ENCODE assay signal across 15 cellular contexts in the genomic region with DNA sequence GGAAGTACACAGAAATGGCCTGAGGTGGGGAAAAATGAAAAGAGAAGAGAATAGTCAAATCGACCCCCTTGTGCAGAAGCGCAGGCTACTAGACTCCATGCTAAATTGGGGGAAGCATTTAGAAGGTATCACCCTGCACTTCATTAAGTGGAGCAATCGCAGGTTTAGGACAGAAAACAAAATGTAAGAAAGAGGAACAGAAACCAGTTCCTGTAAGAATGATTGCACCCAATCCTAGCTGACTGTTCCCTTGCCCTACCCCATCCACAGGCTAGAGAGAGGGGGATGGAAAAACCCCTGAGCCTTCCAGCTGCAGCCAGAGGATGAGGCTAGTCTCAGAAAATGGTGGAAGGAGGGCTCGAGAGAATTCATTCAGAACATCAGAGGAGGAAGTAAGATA. TPM values are rescaled to one million over a fixed set of nuclear protein-coding genes. Genes with fewer than 3 reads are reported as not detected.
DNase-seq lines count a peak whose midpoint lies in the region; ATAC-seq, FAIRE-seq and TF ChIP-seq lines count a peak whose summit lies in the region.
"Had no signal": no experiment of that assay in that cellular context is flagged by ENCODE, and none has a peak within 500 bp of the region (broad histone marks: within the 10 kb centered on the region; RNA-seq: fewer than 3 reads in every experiment).

No MANE protein-coding gene starts in this region.

- ATAC-seq in GM21367 (IDR thresholded peaks at IDR 0.05; ENCODE audit: unreplicated experiment) (peak; percentile 82), HG03039 (IDR thresholded peaks at IDR 0.05; ENCODE audit: unreplicated experiment) (peak; percentile 58), pancreas (no peak)
- ATAC-seq in activated CD8-positive, alpha-beta T cell treated with anti-CD3 and anti-CD28 coated beads for 36 hours, result no peak
- ATAC-seq: naive thymus-derived CD8-positive, alpha-beta T cell had no signal

- H3K36me3 ChIP-seq in pancreas, result no peaks in the 10 kb centered on the region
- H3K36me3 ChIP-seq: spleen had no signal

- H3K27ac ChIP-seq in pancreas (no peak overlapping the region), caudate nucleus (ENCODE audit: low read depth, low read length) (no peak overlapping the region)
- H3K27ac ChIP-seq: epithelial cell of prostate, spleen had no signal

- DNase-seq in GM12865 (ENCODE audit: low read depth) (peak; percentile 35), NB4 (ENCODE audit: low read depth) (peak; percentile 6), pancreas (no peak), NCI-H2081 (lab: John Stamatoyannopoulos, UW) (no peak), caudate nucleus (lab: John Stamatoyannopoulos, UW) (no peak)
- no peak for DNase-seq in activated CD8-positive, alpha-beta T cell treated with anti-CD3 and anti-CD28 coated beads for 36 hours
- DNase-seq: GF-D8; naive thymus-derived CD8-positive, alpha-beta T cell; NCI-H69; spleen had no signal

- H3K4me3 ChIP-seq in GM12865 (ENCODE audit: low read depth, low read length) (no peak overlapping the region), NB4 (ENCODE audit: low read depth, low read length) (no peak overlapping the region), pancreas (no peak overlapping the region)
- H3K4me3 ChIP-seq: spleen had no signal

- H3K27me3 Mint-ChIP-seq in activated CD8-positive, alpha-beta T cell treated with anti-CD3 and anti-CD28 coated beads for 36 hours, result no peaks in the 10 kb centered on the region

- no peaks in the 10 kb centered on the region for H3K9me3 ChIP-seq in pancreas

- TF ChIP-seq POLR2A in NB4 (IDR thresholded peaks at IDR 0.05; ENCODE audit: extremely low read depth, insufficient read length), result no peak

- H3K27me3 ChIP-seq in pancreas, result no peaks in the 10 kb centered on the region
- H3K27me3 ChIP-seq: spleen had no signal

- H3K4me1 Mint-ChIP-seq in activated CD8-positive, alpha-beta T cell treated with anti-CD3 and anti-CD28 coated beads for 36 hours (ENCODE audit: low read depth), result no peaks in the 10 kb centered on the region

- FAIRE-seq in pancreas (lab: Jason Lieb, UNC), result no peak
- FAIRE-seq: astrocyte had no signal

- H3K36me3 Mint-ChIP-seq in activated CD8-positive, alpha-beta T cell treated with anti-CD3 and anti-CD28 coated beads for 36 hours (ENCODE audit: low read depth), result no peaks in the 10 kb centered on the region

- H3K27ac Mint-ChIP-seq in activated CD8-positive, alpha-beta T cell treated with anti-CD3 and anti-CD28 coated beads for 36 hours, result no peak overlapping the region
- H3K27ac Mint-ChIP-seq: naive thymus-derived CD8-positive, alpha-beta T cell had no signal

- TF ChIP-seq CTCF in GM12865 (IDR thresholded peaks at IDR 0.05; ENCODE audit: insufficient read depth, low read depth, low read length, missing control alignments) (no peak), NB4 (IDR thresholded peaks at IDR 0.05; ENCODE audit: low read depth, low read length) (no peak), pancreas (IDR thresholded peaks at IDR 0.05) (no peak)
- TF ChIP-seq CTCF in activated CD8-positive, alpha-beta T cell treated with anti-CD3 and anti-CD28 coated beads for 36 hours (IDR thresholded peaks at IDR 0.05), result no peak

- H3K4me1 ChIP-seq in pancreas, result no peaks in the 10 kb centered on the region
- H3K4me1 ChIP-seq: spleen had no signal

- intact Hi-C loops in pancreas (cut with DNase I), result no loop called here
- intact Hi-C loops in activated CD8-positive, alpha-beta T cell treated with anti-CD3 and anti-CD28 coated beads for 36 hours (cut with micrococcal nuclease), result no loop called here

- H3K9me3 Mint-ChIP-seq in activated CD8-positive, alpha-beta T cell treated with anti-CD3 and anti-CD28 coated beads for 36 hours, result peaks cover 10% of the 10 kb centered on the region

- 58 to 69% methylated on average over 4 of the region's 4 CpGs for WGBS in pancreas, 2 donors

- CTCF ChIA-PET in activated CD8-positive, alpha-beta T cell treated with anti-CD3 and anti-CD28 coated beads for 36 hours (lab: Charles Lee), result no interaction called here

- POLR2A ChIA-PET in activated CD8-positive, alpha-beta T cell treated with anti-CD3 and anti-CD28 coated beads for 36 hours (lab: Charles Lee), result no interaction called here

- no peak overlapping the region for H3K4me3 Mint-ChIP-seq in activated CD8-positive, alpha-beta T cell treated with anti-CD3 and anti-CD28 coated beads for 36 hours
- H3K4me3 Mint-ChIP-seq: naive thymus-derived CD8-positive, alpha-beta T cell had no signal

RNA-seq across cellular contexts. Expression of a gene that starts 23.9 kb away (rescaled TPM):
- total RNA-seq in pancreas, result under 1 TPM in 1 of 6 donors, not detected in 5; 0.12 TPM
- polyA plus RNA-seq in pancreas, result under 1 TPM in 1 of 2 donors, not detected in 1; 0.02 TPM
- total RNA-seq in activated CD8-positive, alpha-beta T cell treated with anti-CD3 and anti-CD28 coated beads for 36 hours, result under 1 TPM in 1 of 2 experiments, not detected in 1; 0.16 TPM
- total RNA-seq: astrocyte, spleen had no signal
- polyA plus RNA-seq: AG04450 had no signal

Comparison
In these comparisons a context has a peak if more than half of its experiments do, and no peak if none do; other contexts are left out.
1. DNase-seq: peak in GM12865 (single experiment) and NB4 (single experiment); none in pancreas (0 of 6), NCI-H2081 (0 of 2), activated CD8-positive, alpha-beta T cell treated with anti-CD3 and anti-CD28 coated beads for 36 hours (single experiment) and caudate nucleus (0 of 61).
2. ATAC-seq: peak in GM21367 (single experiment) and HG03039 (single experiment); none in pancreas (0 of 4) and activated CD8-positive, alpha-beta T cell treated with anti-CD3 and anti-CD28 coated beads for 36 hours (single experiment).